ENCODE assay signal across 19 cellular contexts in genomic region chr6:36347635-36348034, GRCh38. TPM values are rescaled to one million over a fixed set of nuclear protein-coding genes. Genes with fewer than 3 reads are reported as not detected.
"Had no signal": no experiment of that assay in that cellular context is flagged by ENCODE, and none has a peak within 500 bp of the region (broad histone marks: within the 10 kb centered on the region; RNA-seq: fewer than 3 reads in every experiment).

No MANE protein-coding gene starts in this region.

- H3K4me1 Mint-ChIP-seq: activated naive CD8-positive, alpha-beta T cell treated with anti-CD3 and anti-CD28 coated beads, Interleukin-2, amount 10 ng/mL, durations not matched to agents 7 days and 5 days had no signal

- H3K4me3 ChIP-seq: left ventricle myocardium inferior, upper lobe of left lung had no signal

- H3K9me3 Mint-ChIP-seq: activated naive CD8-positive, alpha-beta T cell treated with anti-CD3 and anti-CD28 coated beads, Interleukin-2, amount 10 ng/mL, durations not matched to agents 7 days and 5 days; nephron had no signal

- DNase-seq: activated CD4-positive, alpha-beta T cell treated with anti-CD3 and anti-CD28 coated beads for 1 hour; activated CD4-positive, alpha-beta T cell treated with anti-CD3 and anti-CD28 coated beads, Interleukin-2, amount 50 U/mL, for 48 hours; activated gamma-delta T cell treated with Interleukin-2 at 50 U/mL for 16 hours; activated naive CD8-positive, alpha-beta T cell treated with anti-CD3 and anti-CD28 coated beads, Interleukin-2, amount 10 ng/mL, durations not matched to agents 7 days and 5 days; activated T-cell treated with anti-CD3 and anti-CD28 coated beads, Interleukin-2, amount 50 U/mL, for 48 hours; foreskin fibroblast; head of caudate nucleus; left ventricle myocardium inferior; mesenchymal stem cell; occipital lobe; stimulated activated CD4-positive, alpha-beta T cell treated with anti-CD3 and anti-CD28 coated beads, Interleukin-15, amount 100 ng/mL, for 24 hours; stimulated activated CD4-positive, alpha-beta T cell treated with anti-CD3 and anti-CD28 coated beads, Interleukin-4, amount 100 ng/mL, for 24 hours; upper lobe of left lung had no signal

- H3K27ac ChIP-seq: left ventricle myocardium inferior, upper lobe of left lung had no signal

- H3K27ac Mint-ChIP-seq: activated naive CD8-positive, alpha-beta T cell treated with anti-CD3 and anti-CD28 coated beads, Interleukin-2, amount 10 ng/mL, durations not matched to agents 7 days and 5 days; nephron; stimulated activated naive CD8-positive, alpha-beta T cell treated with anti-CD3 and anti-CD28 coated beads, Interleukin-15, Interleukin-2, amounts not matched to agents 100 ng/mL and 50 ng/mL, for 24 hours had no signal

- H3K36me3 ChIP-seq: left ventricle myocardium inferior, upper lobe of left lung had no signal

- H3K9me3 ChIP-seq: upper lobe of left lung had no signal

- H3K27me3 ChIP-seq: upper lobe of left lung had no signal

- H3K4me3 Mint-ChIP-seq: activated naive CD8-positive, alpha-beta T cell treated with anti-CD3 and anti-CD28 coated beads, Interleukin-2, amount 10 ng/mL, durations not matched to agents 7 days and 5 days; nephron; stimulated activated naive CD8-positive, alpha-beta T cell treated with anti-CD3 and anti-CD28 coated beads, Interleukin-15, Interleukin-2, amounts not matched to agents 100 ng/mL and 50 ng/mL, for 24 hours had no signal

- H3K36me3 Mint-ChIP-seq: activated naive CD8-positive, alpha-beta T cell treated with anti-CD3 and anti-CD28 coated beads, Interleukin-2, amount 10 ng/mL, durations not matched to agents 7 days and 5 days had no signal

RNA-seq across cellular contexts. Expression of gene BNIP5, which starts 10.9 kb away (rescaled TPM):
- total RNA-seq: activated naive CD8-positive, alpha-beta T cell treated with anti-CD3 and anti-CD28 coated beads, Interleukin-2, amount 10 ng/mL, durations not matched to agents 7 days and 5 days; dermis microvascular lymphatic vessel endothelial cell; esophagus mucosa; left ventricle myocardium inferior; occipital lobe; T-helper 2 cell treated with Interferon-gamma antibody and Interleukin-4, amounts not matched to agents 100 ng/mL and 5 ng/mL, for 36 hours had no signal

RNA-seq across cellular contexts. Expression of gene ETV7, which starts 39.8 kb away (rescaled TPM):
- total RNA-seq: left ventricle myocardium inferior, occipital lobe, temporal lobe had no signal
